ENCODE assay signal across 8 cellular contexts in the genomic region with DNA sequence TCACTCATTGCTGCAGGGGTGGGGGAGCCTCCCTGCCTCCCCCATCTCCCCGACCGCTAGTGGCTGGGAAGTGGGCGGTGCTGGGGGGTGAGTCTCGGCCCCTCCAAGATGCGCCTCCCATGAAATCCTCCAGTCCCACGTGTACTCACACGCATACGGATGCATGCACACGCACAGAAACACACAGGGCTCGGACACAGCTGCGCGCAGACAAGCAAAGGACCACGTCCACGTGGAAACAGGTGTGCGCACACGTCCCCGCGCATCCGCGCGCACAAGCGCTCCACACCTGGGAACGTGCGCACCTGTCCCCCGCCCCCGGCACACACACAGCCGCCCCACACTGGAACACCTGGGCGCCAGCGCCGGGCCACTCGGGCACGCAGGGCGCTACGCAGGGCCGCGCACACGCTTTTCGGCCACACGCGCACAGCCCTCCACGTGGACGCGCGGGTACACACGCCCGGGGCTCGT. TPM values are rescaled to one million over a fixed set of nuclear protein-coding genes. Genes with fewer than 3 reads are reported as not detected.
DNase-seq lines count a peak whose midpoint lies in the region; ATAC-seq and TF ChIP-seq lines count a peak whose summit lies in the region.

No MANE protein-coding gene starts in this region.

- no peak overlapping the region for H3K9ac ChIP-seq in smooth muscle cell (ENCODE audit: low read depth)

- WGBS in esophagus muscularis mucosa: 0% methylated on average over 7 of the region's 47 CpGs
- WGBS in smooth muscle cell (ENCODE audit: low lambda C conversion rate): 5% methylated on average over 44 of the region's 47 CpGs
- 0% methylated on average over 33 of the region's 47 CpGs; no CpG with 5 or more reads in 1 of the 2 donors for WGBS in body of pancreas, 2 donors

- H2AFZ ChIP-seq in smooth muscle cell (ENCODE audit: low read depth): no peak overlapping the region

- peaks cover 14% of the 10 kb centered on the region for H3K9me3 ChIP-seq in WERI-Rb-1 (ENCODE audit: severe bottlenecking)
- peaks cover 10 to 26% (median 23%) of the 10 kb centered on the region in 4 donors for H3K9me3 ChIP-seq in esophagus muscularis mucosa
- H3K9me3 ChIP-seq in smooth muscle cell (replicated peaks; ENCODE audit: low read depth): peaks cover 8% of the 10 kb centered on the region
- H3K9me3 ChIP-seq in body of pancreas: peaks cover 0 to 23% (median 6%) of the 10 kb centered on the region in 3 donors

- TF ChIP-seq POLR2A in esophagus muscularis mucosa (IDR thresholded peaks at IDR 0.05; ENCODE audit: low read depth): no peak
- TF ChIP-seq POLR2A in body of pancreas (IDR thresholded peaks at IDR 0.05): no peak

- H3K4me2 ChIP-seq in smooth muscle cell: peak overlapping the region; percentile 84

- H3K4me3 ChIP-seq in GM12875 (ENCODE audit: low read depth, low read length) (peak overlapping the region; percentile 23), WERI-Rb-1 (ENCODE audit: low read depth, low read length) (peak overlapping the region; percentile 79), esophagus muscularis mucosa (peak overlapping the region; percentile 20 to 44 (median 38)), smooth muscle cell (peak overlapping the region; percentile 46), body of pancreas (no peak overlapping the region)

- TF ChIP-seq EP300 in esophagus muscularis mucosa (IDR thresholded peaks at IDR 0.05): no peak

- no peaks in the 10 kb centered on the region for H4K20me1 ChIP-seq in smooth muscle cell (ENCODE audit: low read depth)

- H3K36me3 ChIP-seq in WERI-Rb-1: peaks cover 37% of the 10 kb centered on the region
- no peaks in the 10 kb centered on the region for H3K36me3 ChIP-seq in esophagus muscularis mucosa
- no peaks in the 10 kb centered on the region for H3K36me3 ChIP-seq in smooth muscle cell (ENCODE audit: low read depth)
- H3K36me3 ChIP-seq in body of pancreas (replicated peaks in 1 of 2; ENCODE audit: insufficient read depth in 1 of 2, low read depth in 2 of 2): no peaks in the 10 kb centered on the region

- peaks cover 5 to 14% (median 9%) of the 10 kb centered on the region in 4 donors for H3K4me1 ChIP-seq in esophagus muscularis mucosa
- H3K4me1 ChIP-seq in smooth muscle cell (ENCODE audit: low read depth): peaks cover 4% of the 10 kb centered on the region
- H3K4me1 ChIP-seq in body of pancreas: peaks cover 5% of the 10 kb centered on the region

- H3K27ac ChIP-seq in WERI-Rb-1: peak overlapping the region; percentile 88
- no peak overlapping the region for H3K27ac ChIP-seq in esophagus muscularis mucosa (replicated peaks in 1 of 4)
- no peak overlapping the region for H3K27ac ChIP-seq in smooth muscle cell (ENCODE audit: low read depth)
- H3K27ac ChIP-seq in body of pancreas: no peak overlapping the region

- H3K79me2 ChIP-seq in smooth muscle cell (ENCODE audit: low read depth): no peaks in the 10 kb centered on the region

- H3K27me3 ChIP-seq in WERI-Rb-1 (ENCODE audit: insufficient read depth, low read depth, severe bottlenecking) (no peaks in the 10 kb centered on the region), esophagus muscularis mucosa (peaks cover 0 to 66% (median 14%) of the 10 kb centered on the region in 4 donors), smooth muscle cell (ENCODE audit: low read depth) (peaks cover 35% of the 10 kb centered on the region), body of pancreas (no peaks in the 10 kb centered on the region)

- no peaks in the 10 kb centered on the region for H3F3A ChIP-seq in smooth muscle cell (ENCODE audit: low read depth)

- intact Hi-C loops in esophagus muscularis mucosa (cut with DNase I): no loop called here
- intact Hi-C loops in body of pancreas (cut with DNase I): no loop called here

- ATAC-seq in body of pancreas: no peak

- TF ChIP-seq CTCF in GM12875 (IDR thresholded peaks at IDR 0.05; ENCODE audit: borderline replicate concordance, insufficient read depth, low read depth, low read length) (no peak), WERI-Rb-1 (IDR thresholded peaks at IDR 0.05; ENCODE audit: low read depth, low read length) (no peak), esophagus muscularis mucosa (IDR thresholded peaks at IDR 0.05) (no peak), smooth muscle cell (IDR thresholded peaks at IDR 0.05; ENCODE audit: borderline replicate concordance, insufficient read depth, poor library complexity, severe bottlenecking) (no peak), body of pancreas (IDR thresholded peaks at IDR 0.05) (no peak)

- DNase-seq in WERI-Rb-1 (no peak), esophagus muscularis mucosa (ENCODE audit: extremely low spot score) (no peak), smooth muscle cell (lab: John Stamatoyannopoulos, UW; ENCODE audit: unreplicated experiment) (no peak), NCI-H1105 treated with DMSO at 0.1 percent for 48 hours (lab: John Stamatoyannopoulos, UW) (no peak), glomerular visceral epithelial cell (ENCODE audit: extremely low spot score) (no peak), SW480 (ENCODE audit: low spot score) (no peak), body of pancreas (no peak)

RNA-seq across cellular contexts. Expression of a gene that starts 0.7 kb away (rescaled TPM):
- total RNA-seq in esophagus muscularis mucosa (1 to 10 TPM in 3 of 4 donors, under 1 TPM in 1; 0.13 to 2.9 (median 1.8) TPM), smooth muscle cell (not detected in 2 replicates), body of pancreas (under 1 TPM in 1 of 2 donors, not detected in 1; 0.78 TPM)
- not detected in 2 replicates for polyA plus RNA-seq in smooth muscle cell

RNA-seq across cellular contexts. Expression of a gene that starts 13.5 kb away (rescaled TPM):
- not detected for total RNA-seq in esophagus muscularis mucosa
- not detected in 2 replicates for total RNA-seq in smooth muscle cell
- not detected in 2 replicates for polyA plus RNA-seq in smooth muscle cell
- total RNA-seq in body of pancreas: not detected

RNA-seq across cellular contexts. Expression of a gene that starts 23.0 kb away (rescaled TPM):
- total RNA-seq in esophagus muscularis mucosa (10 to 100 TPM; 45.2 to 84.3 (median 77.4) TPM), smooth muscle cell (19.5 and 33.8 TPM in 2 replicates), body of pancreas (10 to 100 TPM; 78.9 to 86.0 TPM)
- polyA plus RNA-seq in smooth muscle cell: 60.8 and 64.4 TPM in 2 replicates

RNA-seq across cellular contexts. Expression of a gene that starts 24.0 kb away (rescaled TPM):
- total RNA-seq in esophagus muscularis mucosa (10 to 100 TPM; 13.7 to 40.5 (median 24.4) TPM), smooth muscle cell (7.7 and 16.1 TPM in 2 replicates), body of pancreas (10 to 100 TPM; 20.0 to 35.6 TPM)
- 27.9 and 28.4 TPM in 2 replicates for polyA plus RNA-seq in smooth muscle cell

Comparison
In these comparisons a context has a peak if more than half of its experiments do, and no peak if none do; other contexts are left out.
1. H3K4me3 ChIP-seq: peak in GM12875 (single experiment), WERI-Rb-1 (single experiment), esophagus muscularis mucosa (4 of 4) and smooth muscle cell (single experiment); none in body of pancreas (0 of 2).